In the genomic region with DNA sequence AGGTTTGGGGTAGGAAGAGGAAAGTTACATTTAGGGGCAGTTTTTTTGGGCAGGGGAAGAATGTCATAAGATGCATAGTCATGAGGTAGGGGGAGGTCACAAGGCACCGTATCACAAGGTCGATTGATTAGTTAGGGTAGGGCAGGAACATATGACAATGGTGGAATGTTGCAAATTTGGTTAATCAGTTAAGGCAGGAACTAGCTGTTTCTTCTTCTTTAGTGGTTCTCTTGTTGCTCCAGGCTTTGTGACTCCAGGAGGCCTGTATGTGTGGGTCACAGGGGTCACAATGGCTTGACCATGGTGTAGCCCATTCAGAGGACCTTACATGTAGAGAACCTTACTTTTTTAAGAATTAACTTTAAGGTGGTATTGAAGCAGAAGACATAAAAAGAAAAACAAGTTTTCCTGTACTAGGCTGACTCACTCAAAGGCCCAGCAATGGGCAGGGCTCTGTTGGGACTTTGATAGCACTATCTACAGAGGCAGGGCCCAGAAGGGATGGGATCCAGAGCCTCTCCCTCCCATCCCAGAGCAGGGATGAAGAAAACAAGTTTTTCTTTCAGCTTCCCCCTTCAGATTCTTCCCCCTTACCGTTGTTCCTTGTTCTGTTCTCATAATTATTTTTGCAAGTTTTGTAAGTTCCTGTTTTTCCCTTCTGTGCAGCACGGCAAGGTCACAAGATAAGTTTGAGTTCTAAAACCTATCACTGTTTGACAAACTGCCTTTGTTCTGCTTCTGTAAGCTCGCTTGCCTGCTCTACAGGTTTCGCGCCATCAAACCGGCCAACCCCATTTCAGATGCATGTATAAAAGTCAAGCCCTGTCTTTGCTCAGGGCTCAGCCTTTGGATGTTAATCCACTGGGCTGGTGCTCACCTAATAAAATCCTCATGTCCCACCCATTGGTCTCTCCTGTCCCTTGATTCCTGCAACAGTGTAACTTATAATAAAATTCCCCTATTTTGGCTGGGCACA, we compare ENCODE assay signal across 1 cellular context.
TF ChIP-seq lines count a peak whose summit lies in the region.

No MANE protein-coding gene starts in this region.

TF ChIP-seq in SK-N-SH treated with all-trans-retinoic acid at 6 μM for 48 hours, 23 proteins besides CTCF, POLR2A, EP300 and RAD21 (continued from another document):
- TF ChIP-seq, protein P1, sequence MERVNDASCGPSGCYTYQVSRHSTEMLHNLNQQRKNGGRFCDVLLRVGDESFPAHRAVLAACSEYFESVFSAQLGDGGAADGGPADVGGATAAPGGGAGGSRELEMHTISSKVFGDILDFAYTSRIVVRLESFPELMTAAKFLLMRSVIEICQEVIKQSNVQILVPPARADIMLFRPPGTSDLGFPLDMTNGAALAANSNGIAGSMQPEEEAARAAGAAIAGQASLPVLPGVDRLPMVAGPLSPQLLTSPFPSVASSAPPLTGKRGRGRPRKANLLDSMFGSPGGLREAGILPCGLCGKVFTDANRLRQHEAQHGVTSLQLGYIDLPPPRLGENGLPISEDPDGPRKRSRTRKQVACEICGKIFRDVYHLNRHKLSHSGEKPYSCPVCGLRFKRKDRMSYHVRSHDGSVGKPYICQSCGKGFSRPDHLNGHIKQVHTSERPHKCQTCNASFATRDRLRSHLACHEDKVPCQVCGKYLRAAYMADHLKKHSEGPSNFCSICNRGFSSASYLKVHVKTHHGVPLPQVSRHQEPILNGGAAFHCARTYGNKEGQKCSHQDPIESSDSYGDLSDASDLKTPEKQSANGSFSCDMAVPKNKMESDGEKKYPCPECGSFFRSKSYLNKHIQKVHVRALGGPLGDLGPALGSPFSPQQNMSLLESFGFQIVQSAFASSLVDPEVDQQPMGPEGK (CRISPR knock-in tag; IDR thresholded peaks at IDR 0.05; ENCODE audit: borderline replicate concordance) = no peak
